ENCODE assay signal across 19 cellular contexts in the genomic region with DNA sequence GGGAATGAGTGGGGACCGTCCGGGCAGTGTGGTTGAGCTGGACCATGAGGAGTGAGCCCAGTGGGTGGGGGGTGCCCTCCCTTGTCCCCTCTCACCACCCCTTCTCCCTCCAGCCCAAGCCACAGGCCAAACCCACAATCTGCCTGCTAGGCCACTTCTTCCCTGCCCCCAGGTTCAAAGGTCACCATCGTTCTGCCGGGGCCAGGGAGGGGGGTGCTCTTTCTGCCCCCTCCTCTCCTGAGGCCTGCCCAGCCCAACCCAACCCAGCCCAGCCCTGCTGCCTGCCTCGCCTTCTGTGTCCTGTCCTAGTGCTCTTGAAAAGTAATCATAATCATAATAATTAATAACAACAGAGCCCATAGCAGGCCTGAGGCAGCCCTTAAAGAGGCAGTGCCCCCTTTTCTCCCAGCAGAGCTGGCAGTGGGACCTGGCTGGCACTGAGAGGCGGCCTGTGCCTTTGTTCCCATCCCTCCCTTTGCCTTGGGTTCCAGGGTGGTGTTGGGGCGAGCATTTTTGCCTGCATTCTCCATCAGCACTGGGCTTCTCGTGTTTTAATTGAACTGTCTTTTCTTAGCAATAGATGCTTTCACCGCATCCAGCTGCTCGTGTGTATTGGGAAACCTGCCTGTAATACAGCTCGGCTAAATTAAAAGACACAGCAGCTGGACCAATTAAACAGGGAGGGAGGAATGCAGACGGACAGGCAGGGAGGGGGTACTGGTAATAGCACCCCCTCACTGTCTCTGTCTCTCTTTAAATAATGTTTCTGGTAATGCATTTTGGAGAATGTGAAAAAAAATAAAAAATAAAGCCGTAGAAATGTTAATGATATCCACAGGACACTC. TPM values are rescaled to one million over a fixed set of nuclear protein-coding genes. Genes with fewer than 3 reads are reported as not detected.
DNase-seq lines count a peak whose midpoint lies in the region; ATAC-seq and TF ChIP-seq lines count a peak whose summit lies in the region.
"Had no signal": no experiment of that assay in that cellular context is flagged by ENCODE, and none has a peak within 500 bp of the region (broad histone marks: within the 10 kb centered on the region; RNA-seq: fewer than 3 reads in every experiment).

No MANE protein-coding gene starts in this region.

- H2AFZ ChIP-seq in Loucy (ENCODE audit: low read length) (no peak overlapping the region), neural progenitor cell (replicated peaks) (no peak overlapping the region)

- H3K79me2 ChIP-seq in Loucy (ENCODE audit: insufficient read depth, low read length) (peaks cover 80% of the 10 kb centered on the region), neural progenitor cell (ENCODE audit: low read depth) (peaks cover 11% of the 10 kb centered on the region)

- peaks cover 81% of the 10 kb centered on the region for H3K4me1 Mint-ChIP-seq in neural progenitor cell

- H3F3A ChIP-seq in Loucy (ENCODE audit: low read depth) (no peaks in the 10 kb centered on the region), neural progenitor cell (ENCODE audit: low read depth) (peaks cover 25% of the 10 kb centered on the region)

- peaks cover 21% of the 10 kb centered on the region for H3K36me3 ChIP-seq in BLaER1
- H3K36me3 ChIP-seq in Loucy (ENCODE audit: insufficient read depth, low read length): peaks cover 24% of the 10 kb centered on the region; the same call in 1 of the 2 replicates
- no peaks in the 10 kb centered on the region for H3K36me3 ChIP-seq in neural progenitor cell

- peak overlapping the region; percentile 71 for H3K4me3 Mint-ChIP-seq in neural progenitor cell
- H3K4me3 Mint-ChIP-seq: activated naive CD8-positive, alpha-beta T cell had no signal

- H3K4me3 ChIP-seq in BLaER1 (no peak overlapping the region), Loucy (ENCODE audit: low read length, poor library complexity, severe bottlenecking) (no peak overlapping the region), neural progenitor cell (no peak overlapping the region)
- H3K4me3 ChIP-seq: cardiac muscle cell, right atrium auricular region had no signal

- ATAC-seq in GM21825 (IDR thresholded peaks at IDR 0.05; ENCODE audit: unreplicated experiment) (no peak), GM19455 (IDR thresholded peaks at IDR 0.05; ENCODE audit: unreplicated experiment) (no peak)

- peaks cover 7% of the 10 kb centered on the region for H3K36me3 Mint-ChIP-seq in neural progenitor cell
- H3K36me3 Mint-ChIP-seq: activated naive CD8-positive, alpha-beta T cell; naive B cell had no signal

- H3K4me2 ChIP-seq in BLaER1 (peak overlapping the region; percentile 79), Loucy (ENCODE audit: low read depth, low read length, poor library complexity, severe bottlenecking) (peak overlapping the region; percentile 27), neural progenitor cell (peak overlapping the region; percentile 6)

- 0 out of 2 replicates have a peak overlapping the region, but pooled peaks have one; percentile 12 for H3K9ac ChIP-seq in BLaER1
- H3K9ac ChIP-seq in Loucy (ENCODE audit: low read depth, low read length, poor library complexity, severe bottlenecking): peak overlapping the region; percentile 34
- no peak overlapping the region for H3K9ac ChIP-seq in neural progenitor cell

- H3K9me2 ChIP-seq in Loucy (replicated peaks; ENCODE audit: low read depth, low read length): no peaks in the 10 kb centered on the region

- H3K27me3 Mint-ChIP-seq in neural progenitor cell (ENCODE audit: insufficient read depth, low read depth): peaks cover 10% of the 10 kb centered on the region
- H3K27me3 Mint-ChIP-seq: activated naive CD8-positive, alpha-beta T cell; naive B cell had no signal

- H3K9me3 ChIP-seq in BLaER1 (no peaks in the 10 kb centered on the region), Loucy (ENCODE audit: insufficient read depth, low read depth, low read length) (no peaks in the 10 kb centered on the region), neural progenitor cell (ENCODE audit: low read depth) (no peaks in the 10 kb centered on the region)
- H3K9me3 ChIP-seq: right atrium auricular region had no signal

- H4K20me1 ChIP-seq in BLaER1 (peaks cover 100% of the 10 kb centered on the region), Loucy (ENCODE audit: insufficient read depth, low read length, poor library complexity, severe bottlenecking) (peaks cover 79% of the 10 kb centered on the region), neural progenitor cell (ENCODE audit: low read depth) (peaks cover 100% of the 10 kb centered on the region)

- H3K4me1 ChIP-seq in BLaER1 (peaks cover 97% of the 10 kb centered on the region), Loucy (ENCODE audit: insufficient read depth, low read length, poor library complexity, severe bottlenecking) (peaks cover 36% of the 10 kb centered on the region), neural progenitor cell (peaks cover 64% of the 10 kb centered on the region)

- peak overlapping the region; percentile 6; the same call in 1 of the 2 replicates for H3K27ac ChIP-seq in BLaER1
- H3K27ac ChIP-seq in cingulate gyrus (ENCODE audit: low read depth, low read length): peak overlapping the region; percentile 39
- no peak overlapping the region for H3K27ac ChIP-seq in neural progenitor cell
- H3K27ac ChIP-seq: C4-2B, cardiac muscle cell had no signal

- no peak for DNase-seq in neural progenitor cell (ENCODE audit: low spot score)
- no peak for DNase-seq in NK-92 treated with Interleukin-12 subunit alpha and Interleukin-12 subunit beta, amount 100 ng/mL, for 24 hours (lab: John Stamatoyannopoulos, UW)
- DNase-seq: activated CD4-positive, alpha-beta T cell treated with anti-CD3 and anti-CD28 coated beads for 48 hours; effector CD8-positive, alpha-beta T cell; GOT3; MM.1S; naive B cell; NCI-H2081; SHP77 treated with DMSO at 0.1 percent for 48 hours; stimulated activated CD4-positive, alpha-beta T cell treated with anti-CD3 and anti-CD28 coated beads, Interleukin-2, amount 100 ng/mL, for 24 hours had no signal

- H3K9me3 Mint-ChIP-seq in neural progenitor cell: no peaks in the 10 kb centered on the region
- H3K9me3 Mint-ChIP-seq: naive B cell had no signal

- no peak for TF ChIP-seq CTCF in Loucy (conservative IDR thresholded peaks at IDR 0.05; ENCODE audit: low read length)
- no peak for TF ChIP-seq CTCF in neural progenitor cell (IDR thresholded peaks at IDR 0.05)

- H3K27me3 ChIP-seq in BLaER1 (no peaks in the 10 kb centered on the region), Loucy (ENCODE audit: insufficient read depth, low read length, poor library complexity, severe bottlenecking) (no peaks in the 10 kb centered on the region), neural progenitor cell (peaks cover 11% of the 10 kb centered on the region)
- H3K27me3 ChIP-seq: cardiac muscle cell, right atrium auricular region had no signal

- peak overlapping the region; percentile 69 for H3K27ac Mint-ChIP-seq in neural progenitor cell
- H3K27ac Mint-ChIP-seq: activated naive CD8-positive, alpha-beta T cell had no signal

RNA-seq across cellular contexts. Expression of a gene that starts 46.7 kb away (rescaled TPM):
- total RNA-seq in neural progenitor cell (ENCODE audit: low replicate concordance): 12.7 and 41.0 TPM in 2 replicates

Comparison
In these comparisons a context has a peak if more than half of its experiments do, and no peak if none do; other contexts are left out.
1. H3K4me2 ChIP-seq: peak in every context shown above with its lines; median percentile 79 in BLaER1; 27 in Loucy; 6 in neural progenitor cell.